8 cellular contexts compared by ENCODE assay signal in genomic region chr7:140059288-140060242, GRCh38. TPM values are rescaled to one million over a fixed set of nuclear protein-coding genes. Genes with fewer than 3 reads are reported as not detected.
A peak's percentile ranks its signal among the peaks of the same experiment; 100 is the strongest.
DNase-seq lines count a peak whose midpoint lies in the region; ATAC-seq and TF ChIP-seq lines count a peak whose summit lies in the region.

No MANE protein-coding gene starts in this region.

- H3K9me3 ChIP-seq in RWPE2 (ENCODE audit: severe bottlenecking) (no peaks in the 10 kb centered on the region), thyroid gland (no peaks in the 10 kb centered on the region)

- no peak for TF ChIP-seq POLR2A in thyroid gland (IDR thresholded peaks at IDR 0.05)

- H3K4me3 ChIP-seq in RWPE2 (ENCODE audit: severe bottlenecking): no peak overlapping the region
- no peak overlapping the region for H3K4me3 ChIP-seq in thyroid gland (replicated peaks in 1 of 3)

- H3K4me1 Mint-ChIP-seq in memory B cell: peaks cover 41% of the 10 kb centered on the region

- H3K27me3 ChIP-seq in RWPE2 (ENCODE audit: insufficient read depth, poor library complexity, severe bottlenecking) (no peaks in the 10 kb centered on the region), thyroid gland (no peaks in the 10 kb centered on the region)

- no peaks in the 10 kb centered on the region for H3K27me3 Mint-ChIP-seq in memory B cell

- peak; percentile 55 for ATAC-seq in RWPE2 (ENCODE audit: low read depth)
- ATAC-seq in memory B cell (ENCODE audit: low read depth): no peak
- ATAC-seq in GM21619 (IDR thresholded peaks at IDR 0.05; ENCODE audit: unreplicated experiment): no peak

- peak overlapping the region; percentile 95 for H3K27ac Mint-ChIP-seq in memory B cell

- peak overlapping the region; percentile 87 for H3K27ac ChIP-seq in RWPE2 (ENCODE audit: poor library complexity, severe bottlenecking)
- peak overlapping the region in 2 of 3 donors; percentile 30 to 79 for H3K27ac ChIP-seq in thyroid gland

- peak overlapping the region; percentile 98 for H3K4me3 Mint-ChIP-seq in memory B cell

- DNase-seq in GM04503 (ENCODE audit: low read depth) (peak; percentile 55), RWPE2 (ENCODE audit: low spot score) (no peak), astrocyte of the hippocampus (ENCODE audit: low read depth, low spot score) (peak; percentile 93), memory B cell (ENCODE audit: low spot score in 2 of 2) (no peak), thyroid gland (peak; percentile 58 to 60), GM10266 (ENCODE audit: extremely low spot score) (no peak), G401 (ENCODE audit: low spot score) (no peak)

- H3K36me3 ChIP-seq in RWPE2 (ENCODE audit: low read depth) (peaks cover 35% of the 10 kb centered on the region), thyroid gland (no peaks in the 10 kb centered on the region)

- in situ Hi-C loops in G401 (cut with HindIII; ENCODE audit: low sequenced_read_pairs): no loop called here

- 80 to 87% methylated on average over 11 of the region's 11 CpGs for WGBS in thyroid gland, 2 donors

- H3K36me3 Mint-ChIP-seq in memory B cell: peaks cover 27% of the 10 kb centered on the region

- intact Hi-C loops in thyroid gland (cut with DNase I): no loop called here

- H3K4me1 ChIP-seq in RWPE2 (ENCODE audit: insufficient read depth, poor library complexity, severe bottlenecking) (peaks cover 26% of the 10 kb centered on the region), thyroid gland (peaks cover 18 to 19% of the 10 kb centered on the region in 2 donors)

- H3K9me3 Mint-ChIP-seq in memory B cell: peaks cover 1% of the 10 kb centered on the region

- TF ChIP-seq CTCF in RWPE2 (IDR thresholded peaks at IDR 0.05; ENCODE audit: poor library complexity, severe bottlenecking): no peak
- no peak for TF ChIP-seq CTCF in thyroid gland (IDR thresholded peaks at IDR 0.05)
- TF ChIP-seq CTCF in GM10266 (IDR thresholded peaks at IDR 0.05; ENCODE audit: control insufficient read depth, insufficient read depth, low read depth, missing control alignments): no peak

RNA-seq across cellular contexts. Expression of gene PARP12, which starts 3.2 kb away (rescaled TPM):
- 10 to 100 TPM; 37.4 to 46.9 (median 38.9) TPM for total RNA-seq in thyroid gland
- total RNA-seq in G401 (2014; rRNA removed; shearing (Covaris generic)): 0.06 and 0.24 TPM in 2 replicates

Comparison
In these comparisons a context has a peak if more than half of its experiments do, and no peak if none do; other contexts are left out.
1. DNase-seq: peak in GM04503 (single experiment), astrocyte of the hippocampus (single experiment) and thyroid gland (2 of 2); none in RWPE2 (single experiment), memory B cell (0 of 2), GM10266 (single experiment) and G401 (single experiment).
2. RNA of gene PARP12, which starts 3.2 kb away (total RNA-seq): 37.4 to 46.9 TPM in thyroid gland; 0.06 to 0.24 TPM in G401; every median in the first group is over 10 times any median in the second.